In the genomic region with DNA sequence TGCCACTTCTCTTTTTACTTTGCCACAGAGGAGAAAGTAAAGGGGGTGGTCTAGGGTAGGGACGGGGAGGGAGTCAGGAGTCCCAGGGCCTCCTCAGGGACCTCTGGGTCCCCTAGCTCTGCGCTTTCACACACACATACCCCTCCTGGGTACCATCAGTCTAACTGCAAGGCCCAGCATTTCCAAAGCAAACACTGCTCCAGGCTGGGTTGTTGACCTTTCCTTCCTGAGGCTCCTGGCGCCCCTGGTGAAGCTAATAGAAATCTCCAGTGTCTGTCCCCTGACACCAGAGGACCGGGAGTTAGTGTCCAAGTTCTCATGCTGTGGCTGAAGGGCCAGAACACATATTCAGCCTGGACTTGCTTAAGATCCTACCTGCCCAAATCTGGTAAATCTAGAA, we compare ENCODE assay signal across 1 cellular context.
TF ChIP-seq lines count a peak whose summit lies in the region.

No MANE protein-coding gene starts in this region.

TF ChIP-seq in HepG2, 621 proteins besides CTCF, POLR2A, EP300 and RAD21 (continued from another document and continues in another):
- TF ChIP-seq PATZ1 (CRISPR knock-in tag; IDR thresholded peaks at IDR 0.05) (peak; percentile 15; the same call in 1 of the 2 replicates), HMGA1 (CRISPR knock-in tag; conservative IDR thresholded peaks at IDR 0.05) (no peak), RXRA (CRISPR knock-in tag; IDR thresholded peaks at IDR 0.05) (peak; percentile 70; the same call in 1 of the 2 replicates), KAT8 (CRISPR knock-in tag; IDR thresholded peaks at IDR 0.05) (0 out of 2 replicates have a peak, but pooled peaks have one; percentile 19), SAP130 (CRISPR knock-in tag; IDR thresholded peaks at IDR 0.05; ENCODE audit: low read depth) (0 out of 2 replicates have a peak, but pooled peaks have one; percentile 33), TP53 (CRISPR knock-in tag; conservative IDR thresholded peaks at IDR 0.05) (no peak), ISX (CRISPR knock-in tag; conservative IDR thresholded peaks at IDR 0.05) (no peak), CREBL2 (CRISPR knock-in tag; IDR thresholded peaks at IDR 0.05; ENCODE audit: borderline replicate concordance) (no peak), ZNF83 (CRISPR knock-in tag; IDR thresholded peaks at IDR 0.05; ENCODE audit: borderline replicate concordance) (no peak), IRF2 (CRISPR knock-in tag; IDR thresholded peaks at IDR 0.05) (0 out of 2 replicates have a peak, but pooled peaks have one; percentile 21), IRF1 (CRISPR knock-in tag; IDR thresholded peaks at IDR 0.05; ENCODE audit: low read depth) (no peak), ARNTL (CRISPR knock-in tag; IDR thresholded peaks at IDR 0.05) (no peak), BCLAF1 (IDR thresholded peaks at IDR 0.05) (no peak), ZFP82 (CRISPR knock-in tag; IDR thresholded peaks at IDR 0.05; ENCODE audit: borderline replicate concordance) (no peak), SOX5 (CRISPR knock-in tag; IDR thresholded peaks at IDR 0.05; ENCODE audit: borderline replicate concordance) (no peak), GATAD1 (CRISPR knock-in tag; IDR thresholded peaks at IDR 0.05) (no peak), HDAC2 (CRISPR knock-in tag; IDR thresholded peaks at IDR 0.05) (peak; percentile 41; the same call in 1 of the 2 replicates), PHF5A (CRISPR knock-in tag; IDR thresholded peaks at IDR 0.05; ENCODE audit: low read depth, unreplicated experiment) (no peak), NCOA1 (CRISPR knock-in tag; IDR thresholded peaks at IDR 0.05) (no peak), FOXJ3 (CRISPR knock-in tag; IDR thresholded peaks at IDR 0.05; ENCODE audit: borderline replicate concordance) (no peak), ZFAT (CRISPR knock-in tag; conservative IDR thresholded peaks at IDR 0.05) (no peak), GABPA (IDR thresholded peaks at IDR 0.05; ENCODE audit: low read depth, low read length) (no peak), GABPA (CRISPR knock-in tag; IDR thresholded peaks at IDR 0.05; ENCODE audit: low read depth) (no peak), SALL1 (CRISPR knock-in tag; IDR thresholded peaks at IDR 0.05) (0 out of 2 replicates have a peak, but pooled peaks have one; percentile 16), ZFX (CRISPR knock-in tag; IDR thresholded peaks at IDR 0.05; ENCODE audit: low read depth) (peak; percentile 48; the same call in 1 of the 2 replicates), STAG1 (CRISPR knock-in tag; IDR thresholded peaks at IDR 0.05) (peak; percentile 23; the same call in 1 of the 2 replicates), GPN1 (CRISPR knock-in tag; IDR thresholded peaks at IDR 0.05; ENCODE audit: borderline replicate concordance) (no peak)
- TF ChIP-seq, protein P1, sequence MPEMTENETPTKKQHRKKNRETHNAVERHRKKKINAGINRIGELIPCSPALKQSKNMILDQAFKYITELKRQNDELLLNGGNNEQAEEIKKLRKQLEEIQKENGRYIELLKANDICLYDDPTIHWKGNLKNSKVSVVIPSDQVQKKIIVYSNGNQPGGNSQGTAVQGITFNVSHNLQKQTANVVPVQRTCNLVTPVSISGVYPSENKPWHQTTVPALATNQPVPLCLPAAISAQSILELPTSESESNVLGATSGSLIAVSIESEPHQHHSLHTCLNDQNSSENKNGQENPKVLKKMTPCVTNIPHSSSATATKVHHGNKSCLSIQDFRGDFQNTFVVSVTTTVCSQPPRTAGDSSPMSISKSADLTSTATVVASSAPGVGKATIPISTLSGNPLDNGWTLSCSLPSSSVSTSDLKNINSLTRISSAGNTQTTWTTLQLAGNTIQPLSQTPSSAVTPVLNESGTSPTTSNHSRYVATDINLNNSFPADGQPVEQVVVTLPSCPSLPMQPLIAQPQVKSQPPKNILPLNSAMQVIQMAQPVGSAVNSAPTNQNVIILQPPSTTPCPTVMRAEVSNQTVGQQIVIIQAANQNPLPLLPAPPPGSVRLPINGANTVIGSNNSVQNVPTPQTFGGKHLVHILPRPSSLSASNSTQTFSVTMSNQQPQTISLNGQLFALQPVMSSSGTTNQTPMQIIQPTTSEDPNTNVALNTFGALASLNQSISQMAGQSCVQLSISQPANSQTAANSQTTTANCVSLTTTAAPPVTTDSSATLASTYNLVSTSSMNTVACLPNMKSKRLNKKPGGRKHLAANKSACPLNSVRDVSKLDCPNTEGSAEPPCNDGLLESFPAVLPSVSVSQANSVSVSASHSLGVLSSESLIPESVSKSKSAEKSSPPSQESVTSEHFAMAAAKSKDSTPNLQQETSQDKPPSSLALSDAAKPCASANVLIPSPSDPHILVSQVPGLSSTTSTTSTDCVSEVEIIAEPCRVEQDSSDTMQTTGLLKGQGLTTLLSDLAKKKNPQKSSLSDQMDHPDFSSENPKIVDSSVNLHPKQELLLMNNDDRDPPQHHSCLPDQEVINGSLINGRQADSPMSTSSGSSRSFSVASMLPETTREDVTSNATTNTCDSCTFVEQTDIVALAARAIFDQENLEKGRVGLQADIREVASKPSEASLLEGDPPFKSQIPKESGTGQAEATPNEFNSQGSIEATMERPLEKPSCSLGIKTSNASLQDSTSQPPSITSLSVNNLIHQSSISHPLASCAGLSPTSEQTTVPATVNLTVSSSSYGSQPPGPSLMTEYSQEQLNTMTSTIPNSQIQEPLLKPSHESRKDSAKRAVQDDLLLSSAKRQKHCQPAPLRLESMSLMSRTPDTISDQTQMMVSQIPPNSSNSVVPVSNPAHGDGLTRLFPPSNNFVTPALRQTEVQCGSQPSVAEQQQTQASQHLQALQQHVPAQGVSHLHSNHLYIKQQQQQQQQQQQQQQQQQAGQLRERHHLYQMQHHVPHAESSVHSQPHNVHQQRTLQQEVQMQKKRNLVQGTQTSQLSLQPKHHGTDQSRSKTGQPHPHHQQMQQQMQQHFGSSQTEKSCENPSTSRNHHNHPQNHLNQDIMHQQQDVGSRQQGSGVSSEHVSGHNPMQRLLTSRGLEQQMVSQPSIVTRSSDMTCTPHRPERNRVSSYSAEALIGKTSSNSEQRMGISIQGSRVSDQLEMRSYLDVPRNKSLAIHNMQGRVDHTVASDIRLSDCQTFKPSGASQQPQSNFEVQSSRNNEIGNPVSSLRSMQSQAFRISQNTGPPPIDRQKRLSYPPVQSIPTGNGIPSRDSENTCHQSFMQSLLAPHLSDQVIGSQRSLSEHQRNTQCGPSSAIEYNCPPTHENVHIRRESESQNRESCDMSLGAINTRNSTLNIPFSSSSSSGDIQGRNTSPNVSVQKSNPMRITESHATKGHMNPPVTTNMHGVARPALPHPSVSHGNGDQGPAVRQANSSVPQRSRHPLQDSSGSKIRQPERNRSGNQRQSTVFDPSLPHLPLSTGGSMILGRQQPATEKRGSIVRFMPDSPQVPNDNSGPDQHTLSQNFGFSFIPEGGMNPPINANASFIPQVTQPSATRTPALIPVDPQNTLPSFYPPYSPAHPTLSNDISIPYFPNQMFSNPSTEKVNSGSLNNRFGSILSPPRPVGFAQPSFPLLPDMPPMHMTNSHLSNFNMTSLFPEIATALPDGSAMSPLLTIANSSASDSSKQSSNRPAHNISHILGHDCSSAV (CRISPR knock-in tag; IDR thresholded peaks at IDR 0.05; ENCODE audit: borderline replicate concordance) = no peak
- TF ChIP-seq, protein P2, sequence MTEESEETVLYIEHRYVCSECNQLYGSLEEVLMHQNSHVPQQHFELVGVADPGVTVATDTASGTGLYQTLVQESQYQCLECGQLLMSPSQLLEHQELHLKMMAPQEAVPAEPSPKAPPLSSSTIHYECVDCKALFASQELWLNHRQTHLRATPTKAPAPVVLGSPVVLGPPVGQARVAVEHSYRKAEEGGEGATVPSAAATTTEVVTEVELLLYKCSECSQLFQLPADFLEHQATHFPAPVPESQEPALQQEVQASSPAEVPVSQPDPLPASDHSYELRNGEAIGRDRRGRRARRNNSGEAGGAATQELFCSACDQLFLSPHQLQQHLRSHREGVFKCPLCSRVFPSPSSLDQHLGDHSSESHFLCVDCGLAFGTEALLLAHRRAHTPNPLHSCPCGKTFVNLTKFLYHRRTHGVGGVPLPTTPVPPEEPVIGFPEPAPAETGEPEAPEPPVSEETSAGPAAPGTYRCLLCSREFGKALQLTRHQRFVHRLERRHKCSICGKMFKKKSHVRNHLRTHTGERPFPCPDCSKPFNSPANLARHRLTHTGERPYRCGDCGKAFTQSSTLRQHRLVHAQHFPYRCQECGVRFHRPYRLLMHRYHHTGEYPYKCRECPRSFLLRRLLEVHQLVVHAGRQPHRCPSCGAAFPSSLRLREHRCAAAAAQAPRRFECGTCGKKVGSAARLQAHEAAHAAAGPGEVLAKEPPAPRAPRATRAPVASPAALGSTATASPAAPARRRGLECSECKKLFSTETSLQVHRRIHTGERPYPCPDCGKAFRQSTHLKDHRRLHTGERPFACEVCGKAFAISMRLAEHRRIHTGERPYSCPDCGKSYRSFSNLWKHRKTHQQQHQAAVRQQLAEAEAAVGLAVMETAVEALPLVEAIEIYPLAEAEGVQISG (CRISPR knock-in tag; IDR thresholded peaks at IDR 0.05) = no peak
- TF ChIP-seq, protein P3, sequence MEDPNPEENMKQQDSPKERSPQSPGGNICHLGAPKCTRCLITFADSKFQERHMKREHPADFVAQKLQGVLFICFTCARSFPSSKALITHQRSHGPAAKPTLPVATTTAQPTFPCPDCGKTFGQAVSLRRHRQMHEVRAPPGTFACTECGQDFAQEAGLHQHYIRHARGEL (CRISPR knock-in tag; IDR thresholded peaks at IDR 0.05) = no peak
- TF ChIP-seq, protein P4, sequence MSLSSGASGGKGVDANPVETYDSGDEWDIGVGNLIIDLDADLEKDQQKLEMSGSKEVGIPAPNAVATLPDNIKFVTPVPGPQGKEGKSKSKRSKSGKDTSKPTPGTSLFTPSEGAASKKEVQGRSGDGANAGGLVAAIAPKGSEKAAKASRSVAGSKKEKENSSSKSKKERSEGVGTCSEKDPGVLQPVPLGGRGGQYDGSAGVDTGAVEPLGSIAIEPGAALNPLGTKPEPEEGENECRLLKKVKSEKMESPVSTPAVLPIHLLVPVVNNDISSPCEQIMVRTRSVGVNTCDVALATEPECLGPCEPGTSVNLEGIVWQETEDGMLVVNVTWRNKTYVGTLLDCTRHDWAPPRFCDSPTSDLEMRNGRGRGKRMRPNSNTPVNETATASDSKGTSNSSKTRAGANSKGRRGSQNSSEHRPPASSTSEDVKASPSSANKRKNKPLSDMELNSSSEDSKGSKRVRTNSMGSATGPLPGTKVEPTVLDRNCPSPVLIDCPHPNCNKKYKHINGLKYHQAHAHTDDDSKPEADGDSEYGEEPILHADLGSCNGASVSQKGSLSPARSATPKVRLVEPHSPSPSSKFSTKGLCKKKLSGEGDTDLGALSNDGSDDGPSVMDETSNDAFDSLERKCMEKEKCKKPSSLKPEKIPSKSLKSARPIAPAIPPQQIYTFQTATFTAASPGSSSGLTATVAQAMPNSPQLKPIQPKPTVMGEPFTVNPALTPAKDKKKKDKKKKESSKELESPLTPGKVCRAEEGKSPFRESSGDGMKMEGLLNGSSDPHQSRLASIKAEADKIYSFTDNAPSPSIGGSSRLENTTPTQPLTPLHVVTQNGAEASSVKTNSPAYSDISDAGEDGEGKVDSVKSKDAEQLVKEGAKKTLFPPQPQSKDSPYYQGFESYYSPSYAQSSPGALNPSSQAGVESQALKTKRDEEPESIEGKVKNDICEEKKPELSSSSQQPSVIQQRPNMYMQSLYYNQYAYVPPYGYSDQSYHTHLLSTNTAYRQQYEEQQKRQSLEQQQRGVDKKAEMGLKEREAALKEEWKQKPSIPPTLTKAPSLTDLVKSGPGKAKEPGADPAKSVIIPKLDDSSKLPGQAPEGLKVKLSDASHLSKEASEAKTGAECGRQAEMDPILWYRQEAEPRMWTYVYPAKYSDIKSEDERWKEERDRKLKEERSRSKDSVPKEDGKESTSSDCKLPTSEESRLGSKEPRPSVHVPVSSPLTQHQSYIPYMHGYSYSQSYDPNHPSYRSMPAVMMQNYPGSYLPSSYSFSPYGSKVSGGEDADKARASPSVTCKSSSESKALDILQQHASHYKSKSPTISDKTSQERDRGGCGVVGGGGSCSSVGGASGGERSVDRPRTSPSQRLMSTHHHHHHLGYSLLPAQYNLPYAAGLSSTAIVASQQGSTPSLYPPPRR (CRISPR knock-in tag; IDR thresholded peaks at IDR 0.05; ENCODE audit: borderline replicate concordance) = no peak
